In the genomic region with DNA sequence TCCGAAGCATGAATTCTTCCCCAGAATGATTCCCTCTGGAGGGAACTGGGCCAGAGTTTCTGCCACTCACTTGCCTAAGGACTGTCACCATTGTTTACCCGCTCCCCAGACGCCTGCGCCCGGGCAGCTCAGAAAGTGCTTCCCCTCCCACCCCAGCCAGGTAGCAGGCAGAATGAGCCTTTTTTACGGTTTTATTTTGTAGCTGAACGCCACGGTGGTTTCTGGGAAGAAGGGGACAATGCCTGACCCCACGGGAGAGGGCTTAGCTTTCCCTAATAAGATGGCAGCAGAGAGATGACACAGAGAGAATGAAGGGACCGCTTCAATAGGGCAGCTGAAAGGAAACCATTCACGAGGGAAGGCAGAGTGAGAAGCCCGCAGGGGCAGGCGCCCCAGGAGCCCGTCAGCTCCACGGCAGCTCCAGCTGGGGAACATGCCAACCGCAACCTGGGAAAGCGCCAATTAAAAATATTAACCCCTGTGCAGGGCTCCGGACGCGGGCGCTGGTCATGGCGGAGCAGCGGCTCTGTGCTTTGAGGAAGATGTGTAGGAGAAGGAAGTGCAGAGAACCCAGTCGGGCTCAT, we compare ENCODE assay signal across 8 cellular contexts. TPM values are rescaled to one million over a fixed set of nuclear protein-coding genes. Genes with fewer than 3 reads are reported as not detected.
DNase-seq lines count a peak whose midpoint lies in the region; ATAC-seq and TF ChIP-seq lines count a peak whose summit lies in the region.

No MANE protein-coding gene starts in this region.

- DNase-seq in COLO668 (lab: John Stamatoyannopoulos, UW; ENCODE audit: unreplicated experiment) (peak; percentile 57), NCI-H2029 (lab: John Stamatoyannopoulos, UW) (peak; percentile 48), caudate nucleus (lab: John Stamatoyannopoulos, UW) (peak in 38 of 61 donors; percentile 10 to 83 (median 51)), medulla oblongata (ENCODE audit: extremely low spot score) (peak; percentile 73), GM10248 (ENCODE audit: extremely low spot score) (no peak), lower leg skin (ENCODE audit: low spot score in 2 of 2) (no peak), HT-29 (ENCODE audit: low spot score) (no peak)

- no peak overlapping the region for H3K4me3 ChIP-seq in lower leg skin (ENCODE audit: low read depth, poor library complexity, severe bottlenecking)

- ATAC-seq in esophagus mucosa, result no peak

- WGBS in lower leg skin, 2 donors, result 2 to 3% methylated on average over 24 of the region's 24 CpGs

- POLR2A ChIA-PET in GM10248 (lab: Yijun Ruan, JAX), result no interaction called here

- intact Hi-C loops in lower leg skin (cut with DNase I; ENCODE audit: low total_unique reads), result no loop called here

- TF ChIP-seq POLR2A in lower leg skin (IDR thresholded peaks at IDR 0.05), result no peak

- peak overlapping the region; percentile 92 for H3K27ac ChIP-seq in caudate nucleus (ENCODE audit: low read depth, low read length)

- TF ChIP-seq CTCF in GM10248 (IDR thresholded peaks at IDR 0.05; ENCODE audit: control extremely low read depth, extremely low read depth, low read depth, missing control alignments) (no peak), lower leg skin (IDR thresholded peaks at IDR 0.05) (no peak)

- CTCF ChIA-PET in GM10248 (lab: Yijun Ruan, JAX), result interaction anchor here (0.9 kb wide), 1 partner anchor 10 kb away, joined by 3 read pairs; no protein-coding TSS in a partner anchor

RNA-seq across cellular contexts. Expression of a gene that starts 20.4 kb away (rescaled TPM):
- total RNA-seq in esophagus mucosa (0.24 TPM), lower leg skin (1 to 10 TPM in 1 of 4 donors, under 1 TPM in 3; 0.10 to 1.0 (median 0.29) TPM)
- total RNA-seq in HT-29 (2014; rRNA removed; shearing (Covaris generic)), result not detected in 2 replicates

Comparison
In these comparisons a context has a peak if more than half of its experiments do, and no peak if none do; other contexts are left out.
1. DNase-seq: peak in COLO668 (single experiment), NCI-H2029 (single experiment), caudate nucleus (38 of 61) and medulla oblongata (single experiment); none in GM10248 (single experiment), lower leg skin (0 of 2) and HT-29 (single experiment).